20 cellular contexts compared by ENCODE assay signal in the genomic region with DNA sequence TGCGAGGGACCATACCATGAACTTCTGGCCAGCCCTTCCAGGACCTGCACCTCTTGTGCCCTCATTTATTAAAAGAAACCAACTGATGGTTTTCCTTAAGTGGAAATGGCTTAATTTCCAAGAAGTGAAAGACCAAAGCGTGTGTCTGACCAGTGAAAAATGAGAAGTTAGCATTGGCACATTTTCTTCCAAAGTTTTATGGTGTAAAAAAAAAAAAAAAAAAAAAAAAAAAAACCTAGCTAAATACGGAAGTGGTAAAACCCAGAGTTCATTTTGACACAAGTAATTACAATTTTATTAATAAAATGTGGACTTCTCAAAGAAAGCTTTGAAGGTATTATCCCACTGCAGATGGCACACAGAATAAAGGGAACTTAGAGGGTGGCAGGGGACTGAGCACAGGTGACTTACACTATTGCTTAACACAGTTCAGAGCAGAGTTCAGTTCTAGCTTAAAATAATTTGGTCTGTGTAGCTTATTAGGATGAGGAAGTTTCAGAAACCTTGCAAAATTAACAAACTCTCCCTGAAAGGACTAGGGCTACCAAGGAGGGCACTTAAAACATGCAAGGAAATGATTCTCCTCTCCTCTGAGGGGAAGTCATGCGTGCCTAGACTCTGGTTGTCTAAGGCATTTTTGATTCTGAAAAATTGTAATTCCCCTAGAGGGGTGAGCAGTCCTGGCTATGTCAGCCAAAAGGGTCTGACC. TPM values are rescaled to one million over a fixed set of nuclear protein-coding genes. Genes with fewer than 3 reads are reported as not detected.
A peak's percentile ranks its signal among the peaks of the same experiment; 100 is the strongest.
DNase-seq lines count a peak whose midpoint lies in the region; ATAC-seq, FAIRE-seq and TF ChIP-seq lines count a peak whose summit lies in the region.
"Had no signal": no experiment of that assay in that cellular context is flagged by ENCODE, and none has a peak within 500 bp of the region (broad histone marks: within the 10 kb centered on the region; RNA-seq: fewer than 3 reads in every experiment).

No MANE protein-coding gene starts in this region.

- no peak for TF ChIP-seq EP300 in esophagus muscularis mucosa (IDR thresholded peaks at IDR 0.05)

- in situ Hi-C loops in KBM-7 (cut with MboI; ENCODE audit: low pct_unique_long_range_greater_than_20kb, low sequenced_read_pairs), result no loop called here

- peak; percentile 49 for DNase-seq in KBM-7
- peak; percentile 92 for DNase-seq in NOMO-1 treated with dmso at 0.1 percent for 144 hours (lab: John Stamatoyannopoulos, UW; ENCODE audit: unreplicated experiment)
- peak; percentile 37 for DNase-seq in esophagus muscularis mucosa (ENCODE audit: extremely low spot score)
- DNase-seq in sciatic nerve (ENCODE audit: low spot score), result no peak
- no peak for DNase-seq in urothelium cell line (ENCODE audit: low spot score)
- no peak for DNase-seq in activated T-cell treated with anti-CD3 and anti-CD28 coated beads, Interleukin-2, amount 50 U/mL, for 1 hour
- no peak for DNase-seq in coronary artery (ENCODE audit: low spot score)
- no peak for DNase-seq in HUDEP-2 (lab: John Stamatoyannopoulos, UW; ENCODE audit: unreplicated experiment in 76 of 76)
- DNase-seq: activated CD4-positive, alpha-beta T cell treated with anti-CD3 and anti-CD28 coated beads, Interleukin-2, amount 50 U/mL, for 48 hours; activated naive CD4-positive, alpha-beta T cell treated with anti-CD3 and anti-CD28 coated beads for 36 hours; Calu3; IMR-90; kidney glomerular epithelial cell; NCI-H1092; NCI-H69; stimulated activated CD4-positive, alpha-beta T cell treated with anti-CD3 and anti-CD28 coated beads, Interleukin-2, amount 100 ng/mL, for 48 hours; SW 1271 had no signal

- 85% methylated on average over 4 of the region's 4 CpGs for WGBS in esophagus muscularis mucosa

- no peak for FAIRE-seq in urothelium cell line (lab: Jason Lieb, UNC)
- FAIRE-seq: GM19239 had no signal

- no peak for TF ChIP-seq CTCF in esophagus muscularis mucosa (IDR thresholded peaks at IDR 0.05)
- TF ChIP-seq CTCF in coronary artery (IDR thresholded peaks at IDR 0.05), result no peak

- no peak for TF ChIP-seq POLR2A in esophagus muscularis mucosa (IDR thresholded peaks at IDR 0.05; ENCODE audit: low read depth)

- H3K27me3 ChIP-seq in esophagus muscularis mucosa, result no peaks in the 10 kb centered on the region

- intact Hi-C loops in esophagus muscularis mucosa (cut with DNase I), result no loop called here
- intact Hi-C loops in sciatic nerve (cut with DNase I), result no loop called here

- H3K9me3 ChIP-seq in esophagus muscularis mucosa, result no peaks in the 10 kb centered on the region

- peak; percentile 49 for ATAC-seq in sciatic nerve
- ATAC-seq: Panc1 had no signal

- H3K36me3 ChIP-seq in esophagus muscularis mucosa, result peaks cover 0 to 23% (median 6%) of the 10 kb centered on the region in 4 donors

- H3K4me3 ChIP-seq in esophagus muscularis mucosa, result no peak overlapping the region
- H3K4me3 ChIP-seq in coronary artery, result no peak overlapping the region

- H3K27ac ChIP-seq in esophagus muscularis mucosa (replicated peaks in 1 of 4), result no peak overlapping the region
- no peak overlapping the region for H3K27ac ChIP-seq in coronary artery
- H3K27ac ChIP-seq: VCaP had no signal

- H3K4me1 ChIP-seq in esophagus muscularis mucosa, result no peaks in the 10 kb centered on the region

RNA-seq across cellular contexts. Expression of gene EPG5, which starts 42.2 kb away (rescaled TPM):
- total RNA-seq in esophagus muscularis mucosa, result 10 to 100 TPM; 20.4 to 34.3 (median 28.2) TPM
- total RNA-seq in sciatic nerve, result 40.3 TPM

Comparison
In these comparisons a context has a peak if more than half of its experiments do, and no peak if none do; other contexts are left out.
1. DNase-seq: peak in KBM-7 (single experiment), NOMO-1 treated with dmso at 0.1 percent for 144 hours (single experiment) and esophagus muscularis mucosa (single experiment); none in sciatic nerve (single experiment), urothelium cell line (single experiment), activated T-cell treated with anti-CD3 and anti-CD28 coated beads, Interleukin-2, amount 50 U/mL, for 1 hour (single experiment), coronary artery (single experiment) and HUDEP-2 (0 of 76).